1 cellular context compared by ENCODE assay signal in the genomic region with DNA sequence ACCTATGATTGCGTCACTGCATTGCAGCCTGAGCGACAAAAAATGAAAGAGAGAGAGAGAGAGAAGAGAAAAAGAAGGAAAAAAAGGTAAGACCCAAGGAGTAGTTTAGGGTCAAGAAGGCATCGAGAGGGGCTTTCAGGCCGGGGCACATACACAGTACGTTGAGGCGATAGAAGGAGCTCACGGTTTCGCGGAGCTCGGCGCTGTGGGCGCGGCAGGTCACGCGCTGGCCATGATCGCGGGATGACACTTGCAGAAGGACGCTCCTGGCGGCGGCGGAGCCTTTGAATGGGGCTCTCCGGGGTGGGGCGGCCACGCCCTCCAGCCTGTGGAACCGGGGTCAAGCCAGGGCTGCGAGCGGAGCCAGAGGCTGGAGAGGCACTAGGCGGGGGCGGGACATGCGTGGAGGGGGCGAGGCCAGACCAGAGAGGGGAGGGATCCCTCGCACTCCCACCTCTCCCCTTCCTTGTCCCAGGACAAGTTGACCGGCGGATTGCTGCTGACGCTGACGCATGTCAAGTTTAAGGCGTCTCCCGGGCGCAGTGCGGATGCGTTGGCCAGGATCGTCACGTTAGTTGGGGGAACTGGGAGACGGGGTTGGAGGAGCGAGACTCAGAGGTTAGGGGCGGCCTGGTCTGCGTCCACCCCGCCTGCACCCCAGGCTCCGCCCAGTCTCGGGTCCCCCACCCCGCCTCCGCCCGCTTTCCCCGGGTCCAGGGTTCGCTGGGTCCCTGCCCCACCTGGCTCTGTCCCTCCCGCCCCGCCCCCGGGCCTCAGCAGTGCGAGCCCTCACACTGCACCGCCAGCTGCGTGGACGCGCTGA.
TF ChIP-seq lines count a peak whose summit lies in the region.

No MANE protein-coding gene starts in this region.

TF ChIP-seq in HEK293, 187 proteins besides CTCF, POLR2A, EP300 and RAD21 (continued from another document and continues in another):
- TF ChIP-seq, protein P1, sequence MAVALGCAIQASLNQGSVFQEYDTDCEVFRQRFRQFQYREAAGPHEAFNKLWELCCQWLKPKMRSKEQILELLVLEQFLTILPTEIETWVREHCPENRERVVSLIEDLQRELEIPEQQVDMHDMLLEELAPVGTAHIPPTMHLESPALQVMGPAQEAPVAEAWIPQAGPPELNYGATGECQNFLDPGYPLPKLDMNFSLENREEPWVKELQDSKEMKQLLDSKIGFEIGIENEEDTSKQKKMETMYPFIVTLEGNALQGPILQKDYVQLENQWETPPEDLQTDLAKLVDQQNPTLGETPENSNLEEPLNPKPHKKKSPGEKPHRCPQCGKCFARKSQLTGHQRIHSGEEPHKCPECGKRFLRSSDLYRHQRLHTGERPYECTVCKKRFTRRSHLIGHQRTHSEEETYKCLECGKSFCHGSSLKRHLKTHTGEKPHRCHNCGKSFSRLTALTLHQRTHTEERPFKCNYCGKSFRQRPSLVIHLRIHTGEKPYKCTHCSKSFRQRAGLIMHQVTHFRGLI (tag by site-specific recombination; IDR thresholded peaks at IDR 0.05): 0 out of 2 replicates have a peak, but pooled peaks have one; percentile 15
- no peak for TF ChIP-seq ZNF777 (tag by site-specific recombination; IDR thresholded peaks at IDR 0.05; ENCODE audit: borderline replicate concordance)
- TF ChIP-seq ZNF473 (tag by site-specific recombination; IDR thresholded peaks at IDR 0.05): no peak
- TF ChIP-seq ZNF830 (tag by site-specific recombination; IDR thresholded peaks at IDR 0.05; ENCODE audit: low read depth): no peak
- no peak for TF ChIP-seq ZNF169 (tag by site-specific recombination; IDR thresholded peaks at IDR 0.05)
- no peak; the same call in 1 of the 2 replicates for TF ChIP-seq PRDM10 (tag by site-specific recombination; IDR thresholded peaks at IDR 0.05)
- TF ChIP-seq ZNF677 (tag by site-specific recombination; IDR thresholded peaks at IDR 0.05): no peak
- no peak for TF ChIP-seq ZNF747 (tag by site-specific recombination; IDR thresholded peaks at IDR 0.05)
- peak; percentile 85 for TF ChIP-seq EGR2 (tag by site-specific recombination; IDR thresholded peaks at IDR 0.05; ENCODE audit: low read depth)
- no peak for TF ChIP-seq ZNF155 (tag by site-specific recombination; IDR thresholded peaks at IDR 0.05)
- 0 out of 2 replicates have a peak, but pooled peaks have one; percentile 9 for TF ChIP-seq INSM2 (tag by site-specific recombination; IDR thresholded peaks at IDR 0.05)
- TF ChIP-seq ZNF596 (tag by site-specific recombination; IDR thresholded peaks at IDR 0.05): no peak
- TF ChIP-seq ZFP69B (tag by site-specific recombination; IDR thresholded peaks at IDR 0.05): no peak; the same call in 1 of the 2 replicates
- no peak for TF ChIP-seq ZNF10 (tag by site-specific recombination; IDR thresholded peaks at IDR 0.05)
- no peak for TF ChIP-seq OSR2 (tag by site-specific recombination; IDR thresholded peaks at IDR 0.05)
- TF ChIP-seq MZF1 (tag by site-specific recombination; IDR thresholded peaks at IDR 0.05; ENCODE audit: borderline replicate concordance): no peak
- no peak for TF ChIP-seq ZNF416 (tag by site-specific recombination; IDR thresholded peaks at IDR 0.05)
- no peak for TF ChIP-seq ZSCAN23 (tag by site-specific recombination; IDR thresholded peaks at IDR 0.05)
- no peak for TF ChIP-seq HOXC10 (CRISPR knock-in tag; IDR thresholded peaks at IDR 0.05)
- no peak for TF ChIP-seq FEZF1 (tag by site-specific recombination; IDR thresholded peaks at IDR 0.05)
- TF ChIP-seq ZNF350 (tag by site-specific recombination; IDR thresholded peaks at IDR 0.05): no peak
- no peak for TF ChIP-seq ZNF184 (tag by site-specific recombination; IDR thresholded peaks at IDR 0.05)
- TF ChIP-seq ZNF529 (tag by site-specific recombination; IDR thresholded peaks at IDR 0.05; ENCODE audit: insufficient replicate concordance): no peak
- peak; percentile 60; the same call in 1 of the 2 replicates for TF ChIP-seq WT1 (tag by site-specific recombination; IDR thresholded peaks at IDR 0.05)
- TF ChIP-seq, protein P2, sequence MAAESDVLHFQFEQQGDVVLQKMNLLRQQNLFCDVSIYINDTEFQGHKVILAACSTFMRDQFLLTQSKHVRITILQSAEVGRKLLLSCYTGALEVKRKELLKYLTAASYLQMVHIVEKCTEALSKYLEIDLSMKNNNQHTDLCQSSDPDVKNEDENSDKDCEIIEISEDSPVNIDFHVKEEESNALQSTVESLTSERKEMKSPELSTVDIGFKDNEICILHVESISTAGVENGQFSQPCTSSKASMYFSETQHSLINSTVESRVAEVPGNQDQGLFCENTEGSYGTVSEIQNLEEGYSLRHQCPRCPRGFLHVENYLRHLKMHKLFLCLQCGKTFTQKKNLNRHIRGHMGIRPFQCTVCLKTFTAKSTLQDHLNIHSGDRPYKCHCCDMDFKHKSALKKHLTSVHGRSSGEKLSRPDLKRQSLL (tag by site-specific recombination; IDR thresholded peaks at IDR 0.05): no peak
- peak; percentile 99 for TF ChIP-seq KLF1 (tag by site-specific recombination; IDR thresholded peaks at IDR 0.05)
- TF ChIP-seq ZNF610 (tag by site-specific recombination; IDR thresholded peaks at IDR 0.05; ENCODE audit: borderline replicate concordance): peak; percentile 63; the same call in 1 of the 2 replicates
- TF ChIP-seq ZNF654 (tag by site-specific recombination; IDR thresholded peaks at IDR 0.05; ENCODE audit: low read depth): no peak
- TF ChIP-seq RBAK (tag by site-specific recombination; IDR thresholded peaks at IDR 0.05): no peak
- TF ChIP-seq ZNF37A (tag by site-specific recombination; IDR thresholded peaks at IDR 0.05): no peak
- TF ChIP-seq, protein P3, sequence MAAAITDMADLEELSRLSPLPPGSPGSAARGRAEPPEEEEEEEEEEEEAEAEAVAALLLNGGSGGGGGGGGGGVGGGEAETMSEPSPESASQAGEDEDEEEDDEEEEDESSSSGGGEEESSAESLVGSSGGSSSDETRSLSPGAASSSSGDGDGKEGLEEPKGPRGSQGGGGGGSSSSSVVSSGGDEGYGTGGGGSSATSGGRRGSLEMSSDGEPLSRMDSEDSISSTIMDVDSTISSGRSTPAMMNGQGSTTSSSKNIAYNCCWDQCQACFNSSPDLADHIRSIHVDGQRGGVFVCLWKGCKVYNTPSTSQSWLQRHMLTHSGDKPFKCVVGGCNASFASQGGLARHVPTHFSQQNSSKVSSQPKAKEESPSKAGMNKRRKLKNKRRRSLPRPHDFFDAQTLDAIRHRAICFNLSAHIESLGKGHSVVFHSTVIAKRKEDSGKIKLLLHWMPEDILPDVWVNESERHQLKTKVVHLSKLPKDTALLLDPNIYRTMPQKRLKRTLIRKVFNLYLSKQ (tag by site-specific recombination; IDR thresholded peaks at IDR 0.05; ENCODE audit: borderline replicate concordance): no peak
- peak; percentile 84 for TF ChIP-seq ZBTB8A (tag by site-specific recombination; IDR thresholded peaks at IDR 0.05)
- TF ChIP-seq ZNF174 (tag by site-specific recombination; IDR thresholded peaks at IDR 0.05): no peak
- TF ChIP-seq HOXD13 (CRISPR knock-in tag; IDR thresholded peaks at IDR 0.05; ENCODE audit: borderline replicate concordance): no peak
- TF ChIP-seq KLF10 (tag by site-specific recombination; IDR thresholded peaks at IDR 0.05): no peak; the same call in 1 of the 2 replicates
- no peak for TF ChIP-seq ZNF433 (tag by site-specific recombination; IDR thresholded peaks at IDR 0.05; ENCODE audit: low read depth)
- TF ChIP-seq TSHZ1 (tag by site-specific recombination; IDR thresholded peaks at IDR 0.05; ENCODE audit: borderline replicate concordance): peak; percentile 36; the same call in 1 of the 2 replicates
- TF ChIP-seq KLF16 (tag by site-specific recombination; IDR thresholded peaks at IDR 0.05): no peak; the same call in 1 of the 2 replicates
- no peak for TF ChIP-seq ZNF138 (tag by site-specific recombination; IDR thresholded peaks at IDR 0.05; ENCODE audit: borderline replicate concordance)
- no peak for TF ChIP-seq ZBTB7A (tag by site-specific recombination; IDR thresholded peaks at IDR 0.05; ENCODE audit: low read depth)
- TF ChIP-seq, protein P4, sequence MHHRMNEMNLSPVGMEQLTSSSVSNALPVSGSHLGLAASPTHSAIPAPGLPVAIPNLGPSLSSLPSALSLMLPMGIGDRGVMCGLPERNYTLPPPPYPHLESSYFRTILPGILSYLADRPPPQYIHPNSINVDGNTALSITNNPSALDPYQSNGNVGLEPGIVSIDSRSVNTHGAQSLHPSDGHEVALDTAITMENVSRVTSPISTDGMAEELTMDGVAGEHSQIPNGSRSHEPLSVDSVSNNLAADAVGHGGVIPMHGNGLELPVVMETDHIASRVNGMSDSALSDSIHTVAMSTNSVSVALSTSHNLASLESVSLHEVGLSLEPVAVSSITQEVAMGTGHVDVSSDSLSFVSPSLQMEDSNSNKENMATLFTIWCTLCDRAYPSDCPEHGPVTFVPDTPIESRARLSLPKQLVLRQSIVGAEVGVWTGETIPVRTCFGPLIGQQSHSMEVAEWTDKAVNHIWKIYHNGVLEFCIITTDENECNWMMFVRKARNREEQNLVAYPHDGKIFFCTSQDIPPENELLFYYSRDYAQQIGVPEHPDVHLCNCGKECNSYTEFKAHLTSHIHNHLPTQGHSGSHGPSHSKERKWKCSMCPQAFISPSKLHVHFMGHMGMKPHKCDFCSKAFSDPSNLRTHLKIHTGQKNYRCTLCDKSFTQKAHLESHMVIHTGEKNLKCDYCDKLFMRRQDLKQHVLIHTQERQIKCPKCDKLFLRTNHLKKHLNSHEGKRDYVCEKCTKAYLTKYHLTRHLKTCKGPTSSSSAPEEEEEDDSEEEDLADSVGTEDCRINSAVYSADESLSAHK (tag by site-specific recombination; IDR thresholded peaks at IDR 0.05): no peak
- no peak for TF ChIP-seq SALL2 (tag by site-specific recombination; IDR thresholded peaks at IDR 0.05; ENCODE audit: borderline replicate concordance)
- TF ChIP-seq ZEB2 (tag by site-specific recombination; IDR thresholded peaks at IDR 0.05): peak; percentile 77; the same call in 1 of the 2 replicates
- TF ChIP-seq ZNF785 (tag by site-specific recombination; IDR thresholded peaks at IDR 0.05): no peak
- no peak for TF ChIP-seq ZNF426 (tag by site-specific recombination; IDR thresholded peaks at IDR 0.05)
